ENCODE assay signal across 36 cellular contexts in genomic region chr2:218059289-218059688, GRCh38. TPM values are rescaled to one million over a fixed set of nuclear protein-coding genes. Genes with fewer than 3 reads are reported as not detected.
"Had no signal": no experiment of that assay in that cellular context is flagged by ENCODE, and none has a peak within 500 bp of the region (broad histone marks: within the 10 kb centered on the region; RNA-seq: fewer than 3 reads in every experiment).

No MANE protein-coding gene starts in this region.

- H3K36me3 ChIP-seq: adrenal gland, brain microvascular endothelial cell, breast epithelium had no signal

- ATAC-seq: activated CD8-positive, alpha-beta T cell treated with anti-CD3 and anti-CD28 coated beads for 36 hours; activated naive CD4-positive, alpha-beta T cell treated with anti-CD3 and anti-CD28 coated beads, Interleukin-2, amount 50 U/mL, for 72 hours; activated T-cell treated with anti-CD3 and anti-CD28 coated beads, Interleukin-2, amount 50 U/mL, for 4 hours; activated T-cell treated with anti-CD3 and anti-CD28 coated beads, Interleukin-2, amount 50 U/mL, for 72 hours; activated T-helper 17 cell treated with anti-CD3 and anti-CD28 coated beads, Interleukin-2, amount 50 U/mL, for 72 hours; body of pancreas had no signal

- H3K27me3 ChIP-seq: adrenal gland, body of pancreas, breast epithelium had no signal

- H3K4me1 ChIP-seq: adrenal gland, body of pancreas, breast epithelium had no signal

- H3K9me3 ChIP-seq: adrenal gland, body of pancreas, breast epithelium had no signal

- H3K4me3 ChIP-seq: adrenal gland, body of pancreas, breast epithelium had no signal

- H3K27ac ChIP-seq: adrenal gland, body of pancreas, brain microvascular endothelial cell, breast epithelium, VCaP had no signal

- DNase-seq: activated B cell treated with CpG ODN at 0.5 μM for 24 hours; activated CD4-positive, alpha-beta memory T cell treated with anti-CD3 and anti-CD28 coated beads for 36 hours; activated CD4-positive, alpha-beta T cell treated with anti-CD3 and anti-CD28 coated beads for 4 hours; activated CD4-positive, alpha-beta T cell treated with anti-CD3 and anti-CD28 coated beads, Interleukin-2, amount 10 ng/mL, durations not matched to agents 24 days and 14 days; activated CD4-positive, alpha-beta T cell treated with anti-CD3 and anti-CD28 coated beads, Interleukin-2, amount 50 U/mL, for 1 hour; activated CD4-positive, alpha-beta T cell treated with anti-CD3 and anti-CD28 coated beads, Interleukin-2, amount 50 U/mL, for 4 hours; activated CD4-positive, CD25-positive, alpha-beta regulatory T cell treated with anti-CD3 and anti-CD28 coated beads, Interleukin-2, amount 50 U/mL, for 72 hours; activated CD8-positive, alpha-beta memory T cell treated with anti-CD3 and anti-CD28 coated beads, Interleukin-2, amount 50 U/mL, for 4 hours; activated CD8-positive, alpha-beta T cell treated with anti-CD3 and anti-CD28 coated beads for 36 hours; activated effector memory CD4-positive, alpha-beta T cell treated with anti-CD3 and anti-CD28 coated beads, Interleukin-2, amount 50 U/mL, for 16 hours; activated gamma-delta T cell treated with Interleukin-2 at 50 U/mL for 16 hours; activated naive CD4-positive, alpha-beta T cell; activated naive CD4-positive, alpha-beta T cell treated with anti-CD3 and anti-CD28 coated beads for 36 hours; activated naive CD4-positive, alpha-beta T cell treated with anti-CD3 and anti-CD28 coated beads, Interleukin-2, amount 50 U/mL, for 16 hours; activated naive CD8-positive, alpha-beta T cell treated with anti-CD3 and anti-CD28 coated beads for 36 hours; activated T-cell treated with anti-CD3 and anti-CD28 coated beads for 4 hours; activated T-cell treated with anti-CD3 and anti-CD28 coated beads, Interleukin-2, amount 50 U/mL, for 1 hour; activated T-cell treated with anti-CD3 and anti-CD28 coated beads, Interleukin-2, amount 50 U/mL, for 4 hours; activated T-cell treated with anti-CD3 and anti-CD28 coated beads, Interleukin-2, amount 50 U/mL, for 72 hours; adrenal gland; aorta; body of pancreas; brain microvascular endothelial cell; central memory CD4-positive, alpha-beta T cell; T-helper 1 cell; T-helper 2 cell; T-helper 9 cell had no signal

- FAIRE-seq: astrocyte, TTC549 had no signal

RNA-seq across cellular contexts. Expression of gene RUFY4, which starts 9.8 kb away (rescaled TPM):
- total RNA-seq: activated CD8-positive, alpha-beta memory T cell treated with anti-CD3 and anti-CD28 coated beads for 36 hours; astrocyte; body of pancreas; cardiac septum; cerebellum had no signal
- polyA plus RNA-seq: aorta had no signal
